ENCODE assay signal across 8 cellular contexts in genomic region chr15:55992769-55993110, GRCh38. TPM values are rescaled to one million over a fixed set of nuclear protein-coding genes. Genes with fewer than 3 reads are reported as not detected.
DNase-seq lines count a peak whose midpoint lies in the region; ATAC-seq and TF ChIP-seq lines count a peak whose summit lies in the region.

No MANE protein-coding gene starts in this region.

- ATAC-seq in HG03095 (IDR thresholded peaks at IDR 0.05; ENCODE audit: unreplicated experiment), result no peak

- H3K4me1 ChIP-seq in prostate gland (replicated peaks), result no peaks in the 10 kb centered on the region

- no peak for TF ChIP-seq POLR2A in prostate gland (IDR thresholded peaks at IDR 0.05)

- no peaks in the 10 kb centered on the region for H3K9me3 ChIP-seq in SK-N-MC (ENCODE audit: low read depth, low read length)
- no peaks in the 10 kb centered on the region for H3K9me3 ChIP-seq in prostate gland

- CTCF ChIA-PET in HEK293T (lab: Yijun Ruan, JAX), result interaction anchor here (0.7 to 1.3 kb wide), 2 partner anchors 25 kb away, joined by 3 read pairs; no protein-coding TSS in a partner anchor

- H3K27ac ChIP-seq in SK-N-MC (no peak overlapping the region; the same call in 1 of the 2 replicates), prostate gland (peak overlapping the region; percentile 89 to 93)

- POLR2A ChIA-PET in HEK293T (lab: Yijun Ruan, JAX), result interaction anchor here (0.6 to 1.7 kb wide), 4 partner anchors 9 to 93 kb away, joined by 3 to 5 read pairs (median 4); no protein-coding TSS in a partner anchor

- intact Hi-C loops in prostate gland (cut with DNase I), result loop anchor here (5.0 to 10.0 kb wide), 3 partner anchors 60 to 255 kb away; no protein-coding TSS in a partner anchor

- H3K36me3 ChIP-seq in SK-N-MC (ENCODE audit: insufficient read depth, low read length) (no peaks in the 10 kb centered on the region), prostate gland (no peaks in the 10 kb centered on the region)

- TF ChIP-seq CTCF in fibroblast of pulmonary artery (IDR thresholded peaks at IDR 0.05; ENCODE audit: low read length, missing control alignments), result no peak
- TF ChIP-seq CTCF in prostate gland (IDR thresholded peaks at IDR 0.05), result no peak

- DNase-seq in G401 (ENCODE audit: low spot score), result peak; percentile 30
- DNase-seq in SK-N-MC (ENCODE audit: low read depth, low spot score), result no peak
- DNase-seq in fibroblast of pulmonary artery (ENCODE audit: low read depth), result no peak
- DNase-seq in prostate gland (ENCODE audit: low spot score), result no peak
- no peak for DNase-seq in activated effector memory CD4-positive, alpha-beta T cell treated with Interleukin-2 at 50 U/mL for 16 hours
- no peak for DNase-seq in HEK293T (ENCODE audit: extremely low spot score)
- DNase-seq in activated CD8-positive, alpha-beta memory T cell treated with anti-CD3 and anti-CD28 coated beads, Interleukin-2, amount 50 U/mL, for 48 hours, result no peak

- in situ Hi-C loops in G401 (cut with HindIII; ENCODE audit: low sequenced_read_pairs), result no loop called here

- H3K4me3 ChIP-seq in SK-N-MC (peak overlapping the region; percentile 88), fibroblast of pulmonary artery (replicated peaks; ENCODE audit: low read depth, low read length) (peak overlapping the region; percentile 78), prostate gland (peak overlapping the region; percentile 75 to 93)

- peak overlapping the region; percentile 61 for H3K9ac ChIP-seq in SK-N-MC (ENCODE audit: insufficient read length)

- 2% methylated on average over 9 of the region's 9 CpGs for WGBS in prostate gland

- H3K27me3 ChIP-seq in prostate gland (replicated peaks; ENCODE audit: insufficient read depth), result no peaks in the 10 kb centered on the region

TF ChIP-seq in HEK293T, 16 proteins besides CTCF, POLR2A, EP300 and RAD21:
- TF ChIP-seq FOXM1 (IDR thresholded peaks at IDR 0.05; ENCODE audit: borderline replicate concordance) (no peak), ELF4 (IDR thresholded peaks at IDR 0.05) (no peak), TARDBP (IDR thresholded peaks at IDR 0.05) (no peak), CTBP1 (IDR thresholded peaks at IDR 0.05; ENCODE audit: borderline replicate concordance) (no peak), ARNT (IDR thresholded peaks at IDR 0.05) (no peak), L3MBTL2 (conservative IDR thresholded peaks at IDR 0.05) (no peak), NFRKB (IDR thresholded peaks at IDR 0.05) (no peak), FOXK2 (IDR thresholded peaks at IDR 0.05) (no peak), PKNOX1 (IDR thresholded peaks at IDR 0.05) (no peak), BHLHE40 (IDR thresholded peaks at IDR 0.05; ENCODE audit: borderline replicate concordance) (no peak)

RNA-seq across cellular contexts. Expression of gene NEDD4, which starts 0.7 kb away (rescaled TPM):
- total RNA-seq in G401 (2014; rRNA removed; shearing (Covaris generic)), result 16.7 and 25.1 TPM in 2 replicates
- 10 to 100 TPM in 1 of 2 donors, 1 to 10 TPM in 1; 9.5 to 14.8 TPM for total RNA-seq in prostate gland
